1 cellular context compared by ENCODE assay signal in genomic region chr15:99384992-99385669, GRCh38.
TF ChIP-seq lines count a peak whose summit lies in the region.

No MANE protein-coding gene starts in this region.

TF ChIP-seq in HepG2, 621 proteins besides CTCF, POLR2A, EP300 and RAD21 (continued from another document and continues in another):
- TF ChIP-seq MNT (IDR thresholded peaks at IDR 0.05) (no peak), ZNF224 (CRISPR knock-in tag; IDR thresholded peaks at IDR 0.05) (no peak), ELF4 (CRISPR knock-in tag; IDR thresholded peaks at IDR 0.05; ENCODE audit: borderline replicate concordance) (no peak), SP2 (CRISPR knock-in tag; IDR thresholded peaks at IDR 0.05) (no peak), MAFG (CRISPR knock-in tag; IDR thresholded peaks at IDR 0.05) (no peak), ZNF891 (CRISPR knock-in tag; IDR thresholded peaks at IDR 0.05) (no peak), KDM6A (CRISPR knock-in tag; IDR thresholded peaks at IDR 0.05; ENCODE audit: low read depth) (0 out of 2 replicates have a peak, but pooled peaks have one; percentile 25), ZNF430 (CRISPR knock-in tag; IDR thresholded peaks at IDR 0.05) (no peak), HNF4G (IDR thresholded peaks at IDR 0.05; ENCODE audit: borderline replicate concordance, low read depth, low read length) (peak; percentile 53; the same call in 1 of the 2 replicates), HNF4G (CRISPR knock-in tag; IDR thresholded peaks at IDR 0.05; ENCODE audit: borderline replicate concordance, low read depth) (0 out of 2 replicates have a peak, but pooled peaks have one; percentile 19), NR2C2 (CRISPR knock-in tag; IDR thresholded peaks at IDR 0.05; ENCODE audit: borderline replicate concordance) (no peak), ZNF326 (CRISPR knock-in tag; IDR thresholded peaks at IDR 0.05; ENCODE audit: borderline replicate concordance) (no peak), ZNF329 (CRISPR knock-in tag; IDR thresholded peaks at IDR 0.05; ENCODE audit: low read depth) (no peak), MEIS2 (CRISPR knock-in tag; IDR thresholded peaks at IDR 0.05) (no peak), ZFP91 (CRISPR knock-in tag; IDR thresholded peaks at IDR 0.05; ENCODE audit: borderline replicate concordance) (0 out of 2 replicates have a peak, but pooled peaks have one; percentile 17), ZNF672 (CRISPR knock-in tag; IDR thresholded peaks at IDR 0.05) (no peak), PATZ1 (CRISPR knock-in tag; IDR thresholded peaks at IDR 0.05) (peak; percentile 36; the same call in 1 of the 2 replicates), TARDBP (CRISPR knock-in tag; IDR thresholded peaks at IDR 0.05) (no peak), HIC2 (CRISPR knock-in tag; IDR thresholded peaks at IDR 0.05; ENCODE audit: low read depth) (no peak), SMAD1 (CRISPR knock-in tag; IDR thresholded peaks at IDR 0.05; ENCODE audit: borderline replicate concordance, low read depth) (no peak), TOPORS (CRISPR knock-in tag; IDR thresholded peaks at IDR 0.05) (no peak), ZNF251 (CRISPR knock-in tag; IDR thresholded peaks at IDR 0.05) (no peak), PLRG1 (conservative IDR thresholded peaks at IDR 0.05) (no peak), ZSCAN30 (CRISPR knock-in tag; IDR thresholded peaks at IDR 0.05) (no peak), SUZ12 (IDR thresholded peaks at IDR 0.05; ENCODE audit: low read depth, low read length) (no peak), NR2F6 (IDR thresholded peaks at IDR 0.05) (peak; percentile 65), NR2F6 (CRISPR knock-in tag; IDR thresholded peaks at IDR 0.05) (peak; percentile 47; the same call in 1 of the 2 replicates), ZNF12 (CRISPR knock-in tag; IDR thresholded peaks at IDR 0.05) (no peak), MZF1 (CRISPR knock-in tag; IDR thresholded peaks at IDR 0.05; ENCODE audit: borderline replicate concordance) (no peak), MAFF (IDR thresholded peaks at IDR 0.05; ENCODE audit: low read depth, low read length) (no peak), HMGXB3 (CRISPR knock-in tag; IDR thresholded peaks at IDR 0.05; ENCODE audit: borderline replicate concordance) (no peak), ZNF570 (CRISPR knock-in tag; IDR thresholded peaks at IDR 0.05; ENCODE audit: borderline replicate concordance) (no peak), FOXM1 (CRISPR knock-in tag; IDR thresholded peaks at IDR 0.05) (no peak), ZNF557 (CRISPR knock-in tag; IDR thresholded peaks at IDR 0.05) (no peak), ZNF362 (CRISPR knock-in tag; IDR thresholded peaks at IDR 0.05; ENCODE audit: borderline replicate concordance) (no peak), FOXO4 (CRISPR knock-in tag; conservative IDR thresholded peaks at IDR 0.05) (no peak), ZNF781 (CRISPR knock-in tag; IDR thresholded peaks at IDR 0.05; ENCODE audit: borderline replicate concordance, not compliant biosample characterization) (no peak), NFE2L2 (IDR thresholded peaks at IDR 0.05; ENCODE audit: low read length) (no peak), ZNF839 (CRISPR knock-in tag; IDR thresholded peaks at IDR 0.05; ENCODE audit: borderline replicate concordance) (no peak), SALL1 (CRISPR knock-in tag; IDR thresholded peaks at IDR 0.05) (peak; percentile 65), AHR (CRISPR knock-in tag; IDR thresholded peaks at IDR 0.05) (no peak), ZNF282 (IDR thresholded peaks at IDR 0.05; ENCODE audit: partially characterized antibody) (no peak), TEF (CRISPR knock-in tag; IDR thresholded peaks at IDR 0.05) (no peak), ZNF414 (CRISPR knock-in tag; IDR thresholded peaks at IDR 0.05) (no peak), JUND (CRISPR knock-in tag; IDR thresholded peaks at IDR 0.05) (peak; percentile 67; the same call in 1 of the 2 replicates), SP5 (CRISPR knock-in tag; IDR thresholded peaks at IDR 0.05; ENCODE audit: borderline replicate concordance, low read depth) (no peak), ZNF768 (CRISPR knock-in tag; IDR thresholded peaks at IDR 0.05) (no peak), RCOR2 (CRISPR knock-in tag; IDR thresholded peaks at IDR 0.05) (0 out of 2 replicates have a peak, but pooled peaks have one; percentile 14), MIER2 (CRISPR knock-in tag; IDR thresholded peaks at IDR 0.05) (peak; percentile 68; the same call in 1 of the 2 replicates), ISX (CRISPR knock-in tag; conservative IDR thresholded peaks at IDR 0.05) (no peak), ETS1 (CRISPR knock-in tag; IDR thresholded peaks at IDR 0.05) (no peak)
